ENCODE assay signal across 24 cellular contexts in genomic region chr10:58319599-58319998, GRCh38. TPM values are rescaled to one million over a fixed set of nuclear protein-coding genes. Genes with fewer than 3 reads are reported as not detected.
DNase-seq lines count a peak whose midpoint lies in the region; ATAC-seq, FAIRE-seq and TF ChIP-seq lines count a peak whose summit lies in the region.
"Had no signal": no experiment of that assay in that cellular context is flagged by ENCODE, and none has a peak within 500 bp of the region (broad histone marks: within the 10 kb centered on the region; RNA-seq: fewer than 3 reads in every experiment).

No MANE protein-coding gene starts in this region.

- DNase-seq in GM12878 (ENCODE audit: low read depth, low spot score) (no peak), mesenchymal stem cell (peak; percentile 2), NCI-H524 (lab: John Stamatoyannopoulos, UW) (no peak), H4 (ENCODE audit: low spot score) (no peak)
- DNase-seq: activated B cell treated with CpG ODN at 0.5 μM for 24 hours; activated CD4-positive, alpha-beta T cell treated with anti-CD3 and anti-CD28 coated beads, Interleukin-2, amount 50 U/mL, for 48 hours; activated CD8-positive, alpha-beta memory T cell treated with anti-CD3 and anti-CD28 coated beads, Interleukin-2, amount 50 U/mL, for 4 hours; activated naive CD8-positive, alpha-beta T cell treated with anti-CD3 and anti-CD28 coated beads for 36 hours; CD4-positive, CD25-positive, alpha-beta regulatory T cell; central memory CD4-positive, alpha-beta T cell; dermis blood vessel endothelial cell; heart right ventricle; NCI-H1048; NCI-H187; NCI-H2171 treated with DMSO at 0.1 percent for 48 hours; NCI-H524 treated with DMSO at 0.1 percent for 48 hours; posterior cingulate gyrus; SW 1271; thyroid gland had no signal

- CTCF ChIA-PET in HEK293 (lab: Yijun Ruan, JAX): no interaction called here
- CTCF ChIA-PET in GM12878 (lab: Yijun Ruan, JAX): no interaction called here

- H3K9me3 ChIP-seq in HEK293 (ENCODE audit: control insufficient read depth, insufficient read depth, low read depth, low read length) (no peaks in the 10 kb centered on the region), GM12878 (replicated peaks; ENCODE audit: control insufficient read depth, insufficient read depth, low read length) (no peaks in the 10 kb centered on the region), mesenchymal stem cell (ENCODE audit: control insufficient read depth, low read length) (no peaks in the 10 kb centered on the region)
- H3K9me3 ChIP-seq: heart right ventricle, thyroid gland had no signal

- H2BK12ac ChIP-seq in mesenchymal stem cell (ENCODE audit: low read length in 2 of 2): no peak overlapping the region

- H3K4ac ChIP-seq in mesenchymal stem cell (ENCODE audit: low read depth in 1 of 2, low read length in 2 of 2): no peak overlapping the region

- H2BK15ac ChIP-seq in mesenchymal stem cell (ENCODE audit: low read depth, poor library complexity, severe bottlenecking): no peak overlapping the region

- no peaks in the 10 kb centered on the region for H4K20me1 ChIP-seq in GM12878 (ENCODE audit: control insufficient read depth, insufficient read depth)

- H3K4me2 ChIP-seq in GM12878 (ENCODE audit: control insufficient read depth, insufficient read depth) (no peak overlapping the region), mesenchymal stem cell (ENCODE audit: low read length, poor library complexity, severe bottlenecking) (no peak overlapping the region)
- H3K4me2 ChIP-seq: GM23338 had no signal

- no peak overlapping the region for H2BK5ac ChIP-seq in mesenchymal stem cell (ENCODE audit: low read depth, low read length, poor library complexity, severe bottlenecking)

- intact Hi-C loops in GM12878 (cut with micrococcal nuclease; ENCODE audit: unreplicated experiment): no loop called here

- POLR2A ChIA-PET in HEK293 (lab: Yijun Ruan, JAX): interaction anchor here (0.6 kb wide), 1 partner anchor 16 kb away, joined by 3 read pairs; no protein-coding TSS in a partner anchor
- POLR2A ChIA-PET in GM12878 (lab: Charles Lee): no interaction called here

- H3K4me3 ChIP-seq in HEK293 (ENCODE audit: low read depth, low read length) (no peak overlapping the region), GM12878 (no peak overlapping the region), mesenchymal stem cell (ENCODE audit: insufficient read depth in 1 of 2, low read depth in 1 of 2, low read length in 2 of 2) (no peak overlapping the region)
- H3K4me3 ChIP-seq: GM23338, heart right ventricle, thyroid gland had no signal

- H3K4me1 ChIP-seq in HEK293 (ENCODE audit: control insufficient read depth, insufficient read depth, low read length) (no peaks in the 10 kb centered on the region; the same call in 1 of the 2 replicates), GM12878 (ENCODE audit: control insufficient read depth, insufficient read depth, low read length) (peaks cover 4% of the 10 kb centered on the region; the same call in 1 of the 2 replicates), mesenchymal stem cell (ENCODE audit: control insufficient read depth, insufficient read depth, low read depth, low read length) (no peaks in the 10 kb centered on the region)
- H3K4me1 ChIP-seq: thyroid gland had no signal

- RAD21 ChIA-PET in GM12878 (lab: Charles Lee; ENCODE audit: unreplicated experiment): no interaction called here

- BruUV-seq in GM12878 (replicated peaks; lab: Mats Ljungman, UMichigan): no TSS peak

- ATAC-seq in GM12878 (no peak), HG03378 (IDR thresholded peaks at IDR 0.05; ENCODE audit: unreplicated experiment) (no peak)
- ATAC-seq: activated T-helper 17 cell treated with anti-CD3 and anti-CD28 coated beads, Interleukin-2, amount 50 U/mL, for 72 hours; GM23338 had no signal

- no peak overlapping the region for H2AK5ac ChIP-seq in mesenchymal stem cell (ENCODE audit: low read length, severe bottlenecking)

- in situ Hi-C loops in GM12878 (cut with MboI): no loop called here

- WGBS in GM12878 (ENCODE audit: insufficient coverage, insufficient replicate concordance, low lambda C conversion rate, missing lambda C conversion rate): 38% methylated on average over 1 of the region's 1 CpG
- 100% methylated on average over 1 of the region's 1 CpG for WGBS in mesenchymal stem cell

- no peak overlapping the region for H3K18ac ChIP-seq in mesenchymal stem cell (ENCODE audit: low read depth in 1 of 2, low read length in 2 of 2)

- H3K27ac ChIP-seq in C4-2B (no peak overlapping the region), HEK293 (ENCODE audit: extremely low read depth, low read depth, low read length) (no peak overlapping the region), GM12878 (ENCODE audit: control insufficient read depth, insufficient read depth) (no peak overlapping the region), mesenchymal stem cell (ENCODE audit: low read length, poor library complexity, severe bottlenecking) (no peak overlapping the region)
- H3K27ac ChIP-seq: heart right ventricle, thyroid gland had no signal

- no peak for TF ChIP-seq POLR2A in GM12878 (IDR thresholded peaks at IDR 0.05; ENCODE audit: low read depth, low read length)

- H3K23ac ChIP-seq in mesenchymal stem cell (ENCODE audit: low read length in 2 of 2): no peak overlapping the region

- H2BK120ac ChIP-seq in mesenchymal stem cell (ENCODE audit: low read depth, low read length): no peak overlapping the region

- H3K9ac ChIP-seq in GM12878 (ENCODE audit: control insufficient read depth, insufficient read depth, low read length): no peak overlapping the region
- no peak overlapping the region for H3K9ac ChIP-seq in mesenchymal stem cell (ENCODE audit: low read length)

- H3K14ac ChIP-seq in mesenchymal stem cell (ENCODE audit: low read length in 2 of 2): no peak overlapping the region

- no peaks in the 10 kb centered on the region; a peak in 1 of 4 replicates for H3K27me3 ChIP-seq in GM12878 (replicated peaks in 1 of 2; ENCODE audit: control insufficient read depth in 2 of 2, insufficient read depth in 2 of 2, low read length in 1 of 2)
- no peaks in the 10 kb centered on the region for H3K27me3 ChIP-seq in mesenchymal stem cell (ENCODE audit: control insufficient read depth in 1 of 2, insufficient read depth in 1 of 2, low read length in 2 of 2)
- H3K27me3 ChIP-seq: heart right ventricle, thyroid gland had no signal

- no peak for FAIRE-seq in GM12878 (lab: Jason Lieb, UNC)

- no peak for TF ChIP-seq EP300 in GM12878 (IDR thresholded peaks at IDR 0.05; ENCODE audit: borderline replicate concordance in 1 of 2, control insufficient read depth in 1 of 2, low read depth in 2 of 2, low read length in 2 of 2)

- TF ChIP-seq CTCF in C4-2B (conservative IDR thresholded peaks at IDR 0.05): peak; percentile 8; the same call in 1 of the 2 replicates
- TF ChIP-seq CTCF in HEK293 (tag by site-specific recombination; IDR thresholded peaks at IDR 0.05): peak; percentile 59
- TF ChIP-seq CTCF in GM12878 (IDR thresholded peaks at IDR 0.05 in 2 of 3, conservative IDR thresholded peaks at IDR 0.05 in 1 of 3; ENCODE audit: control insufficient read depth in 2 of 3, extremely low read depth in 1 of 3, insufficient read depth in 1 of 3, low read depth in 3 of 3, low read length in 3 of 3): no peak; a peak in 1 of 6 replicates

- H4K8ac ChIP-seq in mesenchymal stem cell (ENCODE audit: low read length): no peak overlapping the region

- H3K79me1 ChIP-seq in mesenchymal stem cell (replicated peaks; ENCODE audit: low read length, poor library complexity, severe bottlenecking): no peaks in the 10 kb centered on the region

- H2AFZ ChIP-seq in GM12878 (ENCODE audit: control insufficient read depth, low read depth, low read length) (no peak overlapping the region), mesenchymal stem cell (ENCODE audit: low read depth, low read length) (no peak overlapping the region)

- SMC1A ChIA-PET in GM12878 (lab: Charles Lee; ENCODE audit: uncharacterized antibody, unreplicated experiment): no interaction called here

- H3K36me3 ChIP-seq in HEK293 (ENCODE audit: control insufficient read depth in 2 of 2, insufficient read depth in 1 of 2, low read length in 2 of 2) (no peaks in the 10 kb centered on the region), GM12878 (ENCODE audit: control insufficient read depth in 2 of 2, insufficient read depth in 2 of 2, low read length in 1 of 2) (no peaks in the 10 kb centered on the region), mesenchymal stem cell (ENCODE audit: control insufficient read depth in 1 of 2, insufficient read depth in 2 of 2, low read depth in 1 of 2, low read length in 2 of 2) (no peaks in the 10 kb centered on the region)
- H3K36me3 ChIP-seq: heart right ventricle, thyroid gland had no signal

- no peak overlapping the region for H4K91ac ChIP-seq in mesenchymal stem cell (ENCODE audit: low read length)

- 0 out of 2 replicates have a peak, but pooled peaks have one; percentile 4 for TF ChIP-seq RAD21 in GM12878 (IDR thresholded peaks at IDR 0.05; ENCODE audit: insufficient read depth, low read depth, low read length)

- no peaks in the 10 kb centered on the region for H3K79me2 ChIP-seq in GM12878 (ENCODE audit: control insufficient read depth, insufficient read depth, low read length)

RNA-seq across cellular contexts. Expression of gene UBE2D1, which starts 15.2 kb away (rescaled TPM):
- 20.5 and 22.3 TPM in 2 replicates for total RNA-seq in GM12878 (2013; cell fraction: nucleolus; rRNA removed)
- 10.4 and 12.4 TPM in 2 replicates for total RNA-seq in GM12878 (2014; rRNA removed)
- total RNA-seq in GM12878 (2014; rRNA removed; fragmentation: Illumina TruSeq; extraction: Trizol): 14.7 and 14.9 TPM in 2 replicates
- total RNA-seq in GM12878 (2021): 13.0 and 13.4 TPM in 2 replicates
- 3.5 TPM for polyA plus RNA-seq in GM12878 (2011; ENCODE audit: low read depth)
- 29.0 and 46.3 TPM in 2 replicates for polyA plus RNA-seq in GM12878 (2011; rRNA removed)
- polyA plus RNA-seq in GM12878 (2011; cell fraction: cytosol; rRNA removed): 8.8 and 9.6 TPM in 2 replicates
- polyA plus RNA-seq in GM12878 (2011; cell fraction: nucleus; rRNA removed): 10.4 and 10.5 TPM in 2 replicates
- polyA plus RNA-seq in GM12878 (2012): 7.2 and 7.6 TPM in 2 replicates
- 16.1 and 17.9 TPM in 2 replicates for polyA plus RNA-seq in GM12878 (2014; fragmentation: Illumina TruSeq; extraction: Trizol)
- 10 to 100 TPM in 1 of 2 experiments, 1 to 10 TPM in 1; 6.1 to 17.8 TPM for polyA plus RNA-seq in GM12878 (2014; fragmentation: Nextera tagmentation; extraction: Ambion mirVana)
- 8.9 and 11.3 TPM in 2 replicates for polyA plus RNA-seq in GM12878 (2014; rRNA removed)
- 10 to 100 TPM; 30.7 to 32.0 TPM for polyA plus RNA-seq in GM12878 (2016; fragmentation: Nextera tagmentation; extraction: Ambion mirVana)
- 4.1 and 8.0 TPM in 2 replicates for polyA minus RNA-seq in GM12878 (2011; rRNA and poly(A)+ RNA removed)
- 2.9 and 4.1 TPM in 2 replicates for polyA minus RNA-seq in GM12878 (2011; cell fraction: cytosol; rRNA and poly(A)+ RNA removed)
- 7.3 and 12.9 TPM in 2 replicates for polyA minus RNA-seq in GM12878 (2011; cell fraction: nucleus; rRNA and poly(A)+ RNA removed)
- 20.7 TPM for polyA plus RNA-seq in mesenchymal stem cell (2013, experiment 1 of 2)
- 24.4 TPM for polyA plus RNA-seq in mesenchymal stem cell (2013, experiment 2 of 2)
- 23.0 and 27.0 TPM in 2 replicates for total RNA-seq in H4 (2014; rRNA removed; shearing (Covaris generic))

RNA-seq across cellular contexts. Expression of gene CISD1, which starts 50.6 kb away (rescaled TPM):
- total RNA-seq in GM12878 (2013; cell fraction: nucleolus; rRNA removed): 7.4 and 9.0 TPM in 2 replicates
- total RNA-seq in GM12878 (2014; rRNA removed): 23.0 and 26.0 TPM in 2 replicates
- total RNA-seq in GM12878 (2014; rRNA removed; fragmentation: Illumina TruSeq; extraction: Trizol): 42.7 and 46.8 TPM in 2 replicates
- 31.8 and 34.3 TPM in 2 replicates for total RNA-seq in GM12878 (2021)
- polyA plus RNA-seq in GM12878 (2011; ENCODE audit: low read depth): 20.4 TPM
- 71.6 and 88.7 TPM in 2 replicates for polyA plus RNA-seq in GM12878 (2011; rRNA removed)
- polyA plus RNA-seq in GM12878 (2011; cell fraction: cytosol; rRNA removed): 21.3 and 27.3 TPM in 2 replicates
- 11.8 and 13.8 TPM in 2 replicates for polyA plus RNA-seq in GM12878 (2011; cell fraction: nucleus; rRNA removed)
- 24.1 and 29.1 TPM in 2 replicates for polyA plus RNA-seq in GM12878 (2012)
- polyA plus RNA-seq in GM12878 (2014; fragmentation: Illumina TruSeq; extraction: Trizol): 45.4 and 48.0 TPM in 2 replicates
- 100 to 1,000 TPM; 156 to 162 TPM for polyA plus RNA-seq in GM12878 (2014; fragmentation: Nextera tagmentation; extraction: Ambion mirVana)
- 21.8 and 28.5 TPM in 2 replicates for polyA plus RNA-seq in GM12878 (2014; rRNA removed)
- polyA plus RNA-seq in GM12878 (2016; fragmentation: Nextera tagmentation; extraction: Ambion mirVana): 100 to 1,000 TPM; 129 to 139 TPM
- 5.0 and 11.0 TPM in 2 replicates for polyA minus RNA-seq in GM12878 (2011; rRNA and poly(A)+ RNA removed)
- polyA minus RNA-seq in GM12878 (2011; cell fraction: cytosol; rRNA and poly(A)+ RNA removed): 4.1 and 8.7 TPM in 2 replicates
- polyA minus RNA-seq in GM12878 (2011; cell fraction: nucleus; rRNA and poly(A)+ RNA removed): 2.2 and 3.1 TPM in 2 replicates
- polyA plus RNA-seq in mesenchymal stem cell (2013, experiment 1 of 2): 65.9 TPM
- polyA plus RNA-seq in mesenchymal stem cell (2013, experiment 2 of 2): 68.1 TPM
- total RNA-seq in H4 (2014; rRNA removed; shearing (Covaris generic)): 90.1 and 90.2 TPM in 2 replicates

RNA-seq across cellular contexts. Expression of gene IPMK, which starts 51.9 kb away (rescaled TPM):
- 20.1 TPM in 2 replicates for total RNA-seq in GM12878 (2013; cell fraction: nucleolus; rRNA removed)
- total RNA-seq in GM12878 (2014; rRNA removed) (3.7 and 4.2 TPM in 2 replicates), GM12878 (2014; rRNA removed; fragmentation: Illumina TruSeq; extraction: Trizol) (4.4 and 4.6 TPM in 2 replicates), GM12878 (2021) (3.5 and 3.8 TPM in 2 replicates)
- 1.3 TPM for polyA plus RNA-seq in GM12878 (2011; ENCODE audit: low read depth)
- polyA plus RNA-seq in GM12878 (2011; rRNA removed) (7.5 and 14.8 TPM in 2 replicates), GM12878 (2014; fragmentation: Illumina TruSeq; extraction: Trizol) (3.4 and 4.2 TPM in 2 replicates), GM12878 (2014; fragmentation: Nextera tagmentation; extraction: Ambion mirVana) (1 to 10 TPM in 1 of 2 experiments, under 1 TPM in 1; 0.84 to 1.5 TPM), GM12878 (2014; rRNA removed) (2.0 and 2.3 TPM in 2 replicates), GM12878 (2016; fragmentation: Nextera tagmentation; extraction: Ambion mirVana) (1 to 10 TPM; 3.8 to 4.1 TPM)
- 1.7 and 1.9 TPM in 2 replicates for polyA plus RNA-seq in GM12878 (2011; cell fraction: cytosol; rRNA removed)
- polyA plus RNA-seq in GM12878 (2011; cell fraction: nucleus; rRNA removed): 4.3 and 5.3 TPM in 2 replicates
- 3.1 and 5.3 TPM in 2 replicates for polyA plus RNA-seq in GM12878 (2012)
- polyA minus RNA-seq in GM12878 (2011; rRNA and poly(A)+ RNA removed): 4.4 and 5.3 TPM in 2 replicates
- polyA minus RNA-seq in GM12878 (2011; cell fraction: cytosol; rRNA and poly(A)+ RNA removed): 3.5 and 4.1 TPM in 2 replicates
- polyA minus RNA-seq in GM12878 (2011; cell fraction: nucleus; rRNA and poly(A)+ RNA removed): 6.3 and 8.6 TPM in 2 replicates
- 3.0 TPM for polyA plus RNA-seq in mesenchymal stem cell (2013, experiment 1 of 2)
- 3.4 TPM for polyA plus RNA-seq in mesenchymal stem cell (2013, experiment 2 of 2)
- 4.9 and 7.8 TPM in 2 replicates for total RNA-seq in H4 (2014; rRNA removed; shearing (Covaris generic))

Comparison
In these comparisons a context has a peak if more than half of its experiments do, and no peak if none do; other contexts are left out.
1. CTCF ChIP-seq: peak in C4-2B (single experiment) and HEK293 (single experiment); none in GM12878 (0 of 3).